21 cellular contexts compared by ENCODE assay signal in genomic region chr19:6063576-6063961, GRCh38. TPM values are rescaled to one million over a fixed set of nuclear protein-coding genes. Genes with fewer than 3 reads are reported as not detected.
A peak's percentile ranks its signal among the peaks of the same experiment; 100 is the strongest.
DNase-seq lines count a peak whose midpoint lies in the region; ATAC-seq, FAIRE-seq and TF ChIP-seq lines count a peak whose summit lies in the region.
"Had no signal": no experiment of that assay in that cellular context is flagged by ENCODE, and none has a peak within 500 bp of the region (broad histone marks: within the 10 kb centered on the region; RNA-seq: fewer than 3 reads in every experiment).

No MANE protein-coding gene starts in this region.

- H3K9ac ChIP-seq in kidney (ENCODE audit: low read length in 2 of 2), result no peak overlapping the region

- H3K27ac ChIP-seq in kidney (ENCODE audit: low read depth in 2 of 2, low read length in 2 of 2), result no peak overlapping the region
- H3K27ac ChIP-seq: C4-2B, SJCRH30 had no signal

- no peaks in the 10 kb centered on the region for H3K27me3 Mint-ChIP-seq in stimulated activated naive CD8-positive, alpha-beta T cell treated with anti-CD3 and anti-CD28 coated beads, Interleukin-15, Interleukin-2, amounts not matched to agents 100 ng/mL and 50 ng/mL, for 24 hours
- H3K27me3 Mint-ChIP-seq in stimulated activated naive CD8-positive, alpha-beta T cell treated with anti-CD3 and anti-CD28 coated beads, Interleukin-15, amount 100 ng/mL, for 72 hours, result no peaks in the 10 kb centered on the region

- H3K4me1 ChIP-seq in kidney (ENCODE audit: control insufficient read depth in 1 of 2, insufficient read depth in 1 of 2, low read depth in 1 of 2, low read length in 2 of 2), result peaks cover 12 to 13% of the 10 kb centered on the region in 2 donors

- TF ChIP-seq CTCF in kidney (IDR thresholded peaks at IDR 0.05; ENCODE audit: borderline replicate concordance, extremely low read depth, insufficient read depth), result no peak

- DNase-seq in stimulated activated naive CD8-positive, alpha-beta T cell treated with anti-CD3 and anti-CD28 coated beads, Interleukin-15, amount 100 ng/mL, for 72 hours, result no peak
- peak; percentile 51 for DNase-seq in kidney
- peak; percentile 50 for DNase-seq in sciatic nerve (ENCODE audit: low spot score)
- no peak for DNase-seq in RKO (ENCODE audit: low spot score)
- no peak for DNase-seq in KG1 (lab: John Stamatoyannopoulos, UW)
- DNase-seq in MV-4-11 (lab: John Stamatoyannopoulos, UW), result no peak
- DNase-seq: activated naive CD4-positive, alpha-beta T cell; erythroblast; glutamatergic neuron; IMR-90; NCI-H2081 treated with DMSO at 0.1 percent for 48 hours; NCI-H524; SJCRH30 had no signal

- no peak for ATAC-seq in stimulated activated naive CD8-positive, alpha-beta T cell treated with anti-CD3 and anti-CD28 coated beads, Interleukin-15, amount 100 ng/mL, for 72 hours
- no peak for ATAC-seq in sciatic nerve
- no peak for ATAC-seq in HG02571 (IDR thresholded peaks at IDR 0.05; ENCODE audit: unreplicated experiment)
- ATAC-seq: right lobe of liver had no signal

- H3K4me3 Mint-ChIP-seq in stimulated activated naive CD8-positive, alpha-beta T cell treated with anti-CD3 and anti-CD28 coated beads, Interleukin-15, Interleukin-2, amounts not matched to agents 100 ng/mL and 50 ng/mL, for 24 hours, result no peak overlapping the region
- no peak overlapping the region for H3K4me3 Mint-ChIP-seq in stimulated activated naive CD8-positive, alpha-beta T cell treated with anti-CD3 and anti-CD28 coated beads, Interleukin-15, amount 100 ng/mL, for 72 hours
- H3K4me3 Mint-ChIP-seq: neural crest cell had no signal

- no peak overlapping the region for H3K4me3 ChIP-seq in kidney (ENCODE audit: low read length in 2 of 2)
- H3K4me3 ChIP-seq: right lobe of liver, SJCRH30, tibial nerve had no signal

- FAIRE-seq in kidney (lab: Jason Lieb, UNC), result no peak
- FAIRE-seq: astrocyte, colon had no signal

- no peaks in the 10 kb centered on the region for H3K36me3 ChIP-seq in kidney (ENCODE audit: control insufficient read depth in 1 of 2, insufficient read depth in 2 of 2, low read length in 2 of 2)
- H3K36me3 ChIP-seq: right lobe of liver, SJCRH30, tibial nerve had no signal

- intact Hi-C loops in kidney (cut with DNase I) (no loop called here), sciatic nerve (cut with DNase I) (no loop called here)

- no peaks in the 10 kb centered on the region for H3K9me3 Mint-ChIP-seq in stimulated activated naive CD8-positive, alpha-beta T cell treated with anti-CD3 and anti-CD28 coated beads, Interleukin-15, Interleukin-2, amounts not matched to agents 100 ng/mL and 50 ng/mL, for 24 hours
- H3K9me3 Mint-ChIP-seq in stimulated activated naive CD8-positive, alpha-beta T cell treated with anti-CD3 and anti-CD28 coated beads, Interleukin-15, amount 100 ng/mL, for 72 hours, result no peaks in the 10 kb centered on the region
- H3K9me3 Mint-ChIP-seq: neural crest cell had no signal

- peak overlapping the region; percentile 56 for H3K27ac Mint-ChIP-seq in stimulated activated naive CD8-positive, alpha-beta T cell treated with anti-CD3 and anti-CD28 coated beads, Interleukin-15, Interleukin-2, amounts not matched to agents 100 ng/mL and 50 ng/mL, for 24 hours
- H3K27ac Mint-ChIP-seq in stimulated activated naive CD8-positive, alpha-beta T cell treated with anti-CD3 and anti-CD28 coated beads, Interleukin-15, amount 100 ng/mL, for 72 hours, result peak overlapping the region in 1 of 2 donors; percentile 63

- H3K4me1 Mint-ChIP-seq in stimulated activated naive CD8-positive, alpha-beta T cell treated with anti-CD3 and anti-CD28 coated beads, Interleukin-15, Interleukin-2, amounts not matched to agents 100 ng/mL and 50 ng/mL, for 24 hours (ENCODE audit: low read depth), result peaks cover 80% of the 10 kb centered on the region
- peaks cover 72% of the 10 kb centered on the region for H3K4me1 Mint-ChIP-seq in stimulated activated naive CD8-positive, alpha-beta T cell treated with anti-CD3 and anti-CD28 coated beads, Interleukin-15, amount 100 ng/mL, for 72 hours

- H3K9me3 ChIP-seq in kidney (ENCODE audit: control insufficient read depth in 1 of 2, low read length in 2 of 2), result no peaks in the 10 kb centered on the region
- H3K9me3 ChIP-seq: right lobe of liver, SJCRH30, tibial nerve had no signal

- no peaks in the 10 kb centered on the region for H3K36me3 Mint-ChIP-seq in stimulated activated naive CD8-positive, alpha-beta T cell treated with anti-CD3 and anti-CD28 coated beads, Interleukin-15, Interleukin-2, amounts not matched to agents 100 ng/mL and 50 ng/mL, for 24 hours (ENCODE audit: low read depth)

RNA-seq across cellular contexts. Expression of gene RFX2, which starts 46.7 kb away (rescaled TPM):
- total RNA-seq in kidney (12.6 TPM), sciatic nerve (12.7 TPM)
- 4.6 TPM for polyA plus RNA-seq in kidney (ENCODE audit: insufficient read depth, low read depth, low replicate concordance)

Comparison
In these comparisons a context has a peak if more than half of its experiments do, and no peak if none do; other contexts are left out.
1. DNase-seq: peak in kidney (single experiment) and sciatic nerve (single experiment); none in stimulated activated naive CD8-positive, alpha-beta T cell treated with anti-CD3 and anti-CD28 coated beads, Interleukin-15, amount 100 ng/mL, for 72 hours (0 of 2), RKO (single experiment), KG1 (single experiment) and MV-4-11 (single experiment).